13 cellular contexts compared by ENCODE assay signal in genomic region chr3:150149651-150150051, GRCh38.
DNase-seq lines count a peak whose midpoint lies in the region; ATAC-seq, FAIRE-seq and TF ChIP-seq lines count a peak whose summit lies in the region.
"Had no signal": no experiment of that assay in that cellular context is flagged by ENCODE, and none has a peak within 500 bp of the region (broad histone marks: within the 10 kb centered on the region; RNA-seq: fewer than 3 reads in every experiment).

No MANE protein-coding gene starts in this region.

- FAIRE-seq in RCC 7860 (lab: Jason Lieb, UNC), result peak; percentile 97

- TF ChIP-seq POLR2A in breast epithelium (IDR thresholded peaks at IDR 0.05), result no peak

- no TSS peak for BruUV-seq in MCF 10A (replicated peaks; lab: Mats Ljungman, UMichigan)

- peak; percentile 13 for DNase-seq in MCF 10A (ENCODE audit: unreplicated experiment)
- no peak for DNase-seq in breast epithelium (ENCODE audit: low spot score in 2 of 2)
- DNase-seq in RCC 7860 (ENCODE audit: low spot score), result peak; percentile 73
- DNase-seq in foreskin keratinocyte, result peak; percentile 53 to 80
- DNase-seq in stromal cell of bone marrow (ENCODE audit: low read depth), result peak; percentile 89
- DNase-seq in activated naive CD4-positive, alpha-beta T cell treated with anti-CD3 and anti-CD28 coated beads, Interleukin-2, amount 10 ng/mL, durations not matched to agents 7 days and 5 days, result no peak
- no peak for DNase-seq in Ammon's horn (ENCODE audit: low spot score)
- DNase-seq: activated CD8-positive, alpha-beta memory T cell treated with anti-CD3 and anti-CD28 coated beads, Interleukin-2, amount 10 ng/mL, durations not matched to agents 7 days and 5 days; CD4-positive, alpha-beta T cell; colonic mucosa; RPMI8226 had no signal

- H3K36me3 ChIP-seq in breast epithelium, result no peaks in the 10 kb centered on the region
- H3K36me3 ChIP-seq: colonic mucosa, tibial nerve had no signal

- intact Hi-C loops in MCF 10A (cut with micrococcal nuclease), result no loop called here
- intact Hi-C loops in breast epithelium (cut with DNase I; ENCODE audit: low total_unique reads), result loop anchor here (5.0 kb wide), 1 partner anchor 983 kb away; no protein-coding TSS in a partner anchor

- H3K4me1 Mint-ChIP-seq in MCF 10A (ENCODE audit: insufficient read depth, unreplicated experiment), result peaks cover 23% of the 10 kb centered on the region
- H3K4me1 Mint-ChIP-seq in activated naive CD4-positive, alpha-beta T cell treated with anti-CD3 and anti-CD28 coated beads, Interleukin-2, amount 10 ng/mL, durations not matched to agents 7 days and 5 days, result no peaks in the 10 kb centered on the region

- no peak overlapping the region for H3K4me3 ChIP-seq in breast epithelium
- H3K4me3 ChIP-seq: colonic mucosa, tibial nerve had no signal

- POLR2A ChIA-PET in MCF 10A (lab: Yijun Ruan, JAX), result interaction anchor here (1.6 kb wide), 1 partner anchor 178 kb away, joined by 5 read pairs; the partner anchor contains the start of gene PFN2

- no peak overlapping the region for H3K4me3 Mint-ChIP-seq in MCF 10A (ENCODE audit: unreplicated experiment)
- H3K4me3 Mint-ChIP-seq in activated naive CD4-positive, alpha-beta T cell treated with anti-CD3 and anti-CD28 coated beads, Interleukin-2, amount 10 ng/mL, durations not matched to agents 7 days and 5 days, result no peak overlapping the region
- H3K4me3 Mint-ChIP-seq: activated CD8-positive, alpha-beta memory T cell treated with anti-CD3 and anti-CD28 coated beads, Interleukin-2, amount 10 ng/mL, durations not matched to agents 7 days and 5 days; CD4-positive, alpha-beta T cell had no signal

- CTCF ChIA-PET in MCF 10A (lab: Yijun Ruan, JAX), result interaction anchor here (0.6 to 1.5 kb wide), 7 partner anchors 11 to 1092 kb away, joined by 3 to 4 read pairs (median 3); no protein-coding TSS in a partner anchor
- CTCF ChIA-PET in activated naive CD4-positive, alpha-beta T cell treated with anti-CD3 and anti-CD28 coated beads, Interleukin-2, amount 10 ng/mL, durations not matched to agents 7 days and 5 days (lab: Charles Lee), result interaction anchor here (1.3 kb wide), 1 partner anchor 35 kb away, joined by 3 read pairs; no protein-coding TSS in a partner anchor

- H3K36me3 Mint-ChIP-seq in MCF 10A (ENCODE audit: insufficient read depth, unreplicated experiment), result no peaks in the 10 kb centered on the region
- H3K36me3 Mint-ChIP-seq in activated naive CD4-positive, alpha-beta T cell treated with anti-CD3 and anti-CD28 coated beads, Interleukin-2, amount 10 ng/mL, durations not matched to agents 7 days and 5 days, result no peaks in the 10 kb centered on the region
- H3K36me3 Mint-ChIP-seq: activated CD8-positive, alpha-beta memory T cell treated with anti-CD3 and anti-CD28 coated beads, Interleukin-2, amount 10 ng/mL, durations not matched to agents 7 days and 5 days had no signal

- H3K4me1 ChIP-seq in breast epithelium, result no peaks in the 10 kb centered on the region
- H3K4me1 ChIP-seq in foreskin keratinocyte, result peaks cover 20% of the 10 kb centered on the region
- H3K4me1 ChIP-seq: colonic mucosa, tibial nerve had no signal

- H3K27ac Mint-ChIP-seq in MCF 10A (ENCODE audit: low read depth, unreplicated experiment), result no peak overlapping the region
- no peak overlapping the region for H3K27ac Mint-ChIP-seq in activated naive CD4-positive, alpha-beta T cell treated with anti-CD3 and anti-CD28 coated beads, Interleukin-2, amount 10 ng/mL, durations not matched to agents 7 days and 5 days
- H3K27ac Mint-ChIP-seq: activated CD8-positive, alpha-beta memory T cell treated with anti-CD3 and anti-CD28 coated beads, Interleukin-2, amount 10 ng/mL, durations not matched to agents 7 days and 5 days; CD4-positive, alpha-beta T cell had no signal

- TF ChIP-seq CTCF in MCF 10A (IDR thresholded peaks at IDR 0.05; ENCODE audit: unreplicated experiment) (no peak), breast epithelium (IDR thresholded peaks at IDR 0.05) (no peak), foreskin keratinocyte (conservative IDR thresholded peaks at IDR 0.05) (no peak)

- no peaks in the 10 kb centered on the region for H3K9me3 Mint-ChIP-seq in MCF 10A (ENCODE audit: unreplicated experiment)
- no peaks in the 10 kb centered on the region for H3K9me3 Mint-ChIP-seq in activated naive CD4-positive, alpha-beta T cell treated with anti-CD3 and anti-CD28 coated beads, Interleukin-2, amount 10 ng/mL, durations not matched to agents 7 days and 5 days
- H3K9me3 Mint-ChIP-seq: CD4-positive, alpha-beta T cell had no signal

- H3K27me3 ChIP-seq in breast epithelium (no peaks in the 10 kb centered on the region), foreskin keratinocyte (no peaks in the 10 kb centered on the region)
- H3K27me3 ChIP-seq: colonic mucosa, tibial nerve had no signal

- peak; percentile 24 for ATAC-seq in foreskin keratinocyte
- no peak for ATAC-seq in GM21381 (IDR thresholded peaks at IDR 0.05; ENCODE audit: unreplicated experiment)
- ATAC-seq: activated CD8-positive, alpha-beta memory T cell treated with anti-CD3 and anti-CD28 coated beads, Interleukin-2, amount 10 ng/mL, durations not matched to agents 7 days and 5 days had no signal

- H3K27me3 Mint-ChIP-seq in MCF 10A (ENCODE audit: insufficient read depth, unreplicated experiment), result no peaks in the 10 kb centered on the region
- H3K27me3 Mint-ChIP-seq in activated naive CD4-positive, alpha-beta T cell treated with anti-CD3 and anti-CD28 coated beads, Interleukin-2, amount 10 ng/mL, durations not matched to agents 7 days and 5 days, result peaks cover 9% of the 10 kb centered on the region

- no peak overlapping the region for H3K27ac ChIP-seq in breast epithelium
- no peak overlapping the region for H3K27ac ChIP-seq in foreskin keratinocyte
- H3K27ac ChIP-seq: colonic mucosa, tibial nerve had no signal

- H3K9me3 ChIP-seq in breast epithelium, result no peaks in the 10 kb centered on the region
- H3K9me3 ChIP-seq: colonic mucosa had no signal

Comparison
In these comparisons a context has a peak if more than half of its experiments do, and no peak if none do; other contexts are left out.
1. DNase-seq: peak in MCF 10A (single experiment), RCC 7860 (single experiment), foreskin keratinocyte (2 of 2) and stromal cell of bone marrow (single experiment); none in breast epithelium (0 of 2), activated naive CD4-positive, alpha-beta T cell treated with anti-CD3 and anti-CD28 coated beads, Interleukin-2, amount 10 ng/mL, durations not matched to agents 7 days and 5 days (single experiment) and Ammon's horn (single experiment).